15 cellular contexts compared by ENCODE assay signal in genomic region chr10:23528419-23528818, GRCh38.
A peak's percentile ranks its signal among the peaks of the same experiment; 100 is the strongest.
DNase-seq lines count a peak whose midpoint lies in the region; ATAC-seq lines count a peak whose summit lies in the region.
"Had no signal": no experiment of that assay in that cellular context is flagged by ENCODE, and none has a peak within 500 bp of the region (broad histone marks: within the 10 kb centered on the region; RNA-seq: fewer than 3 reads in every experiment).

No MANE protein-coding gene starts in this region.

- no peaks in the 10 kb centered on the region for H3K36me3 Mint-ChIP-seq in activated CD4-positive, alpha-beta T cell treated with anti-CD3 and anti-CD28 coated beads for 36 hours (ENCODE audit: low read depth)
- H3K36me3 Mint-ChIP-seq in activated CD4-positive, alpha-beta T cell treated with anti-CD3 and anti-CD28 coated beads, Interleukin-2, amount 10 ng/mL, durations not matched to agents 7 days and 5 days (ENCODE audit: low read depth) = no peaks in the 10 kb centered on the region
- H3K36me3 Mint-ChIP-seq in activated naive CD8-positive, alpha-beta T cell treated with anti-CD3 and anti-CD28 coated beads for 36 hours = peaks cover 17% of the 10 kb centered on the region
- no peaks in the 10 kb centered on the region for H3K36me3 Mint-ChIP-seq in stimulated activated naive CD8-positive, alpha-beta T cell treated with anti-CD3 and anti-CD28 coated beads, Interleukin-15, Interleukin-2, amounts not matched to agents 100 ng/mL and 50 ng/mL, for 24 hours (ENCODE audit: low read depth)
- H3K36me3 Mint-ChIP-seq: CD4-positive, CD25-positive, alpha-beta regulatory T cell; CD8-positive, alpha-beta T cell had no signal

- H3K27ac Mint-ChIP-seq in activated CD4-positive, alpha-beta T cell treated with anti-CD3 and anti-CD28 coated beads for 36 hours = no peak overlapping the region
- no peak overlapping the region for H3K27ac Mint-ChIP-seq in activated CD4-positive, alpha-beta T cell treated with anti-CD3 and anti-CD28 coated beads, Interleukin-2, amount 10 ng/mL, durations not matched to agents 7 days and 5 days
- peak overlapping the region; percentile 19 for H3K27ac Mint-ChIP-seq in activated naive CD8-positive, alpha-beta T cell treated with anti-CD3 and anti-CD28 coated beads for 36 hours
- peak overlapping the region; percentile 37 for H3K27ac Mint-ChIP-seq in stimulated activated naive CD8-positive, alpha-beta T cell treated with anti-CD3 and anti-CD28 coated beads, Interleukin-15, Interleukin-2, amounts not matched to agents 100 ng/mL and 50 ng/mL, for 24 hours
- H3K27ac Mint-ChIP-seq: B cell; CD4-positive, CD25-positive, alpha-beta regulatory T cell; CD8-positive, alpha-beta T cell; GM23338; H9 had no signal

- no peaks in the 10 kb centered on the region for H3K9me3 Mint-ChIP-seq in activated CD4-positive, alpha-beta T cell treated with anti-CD3 and anti-CD28 coated beads for 36 hours (ENCODE audit: low read depth)
- H3K9me3 Mint-ChIP-seq in activated CD4-positive, alpha-beta T cell treated with anti-CD3 and anti-CD28 coated beads, Interleukin-2, amount 10 ng/mL, durations not matched to agents 7 days and 5 days = no peaks in the 10 kb centered on the region
- H3K9me3 Mint-ChIP-seq in activated naive CD8-positive, alpha-beta T cell treated with anti-CD3 and anti-CD28 coated beads for 36 hours = peaks cover 3% of the 10 kb centered on the region
- H3K9me3 Mint-ChIP-seq in stimulated activated naive CD8-positive, alpha-beta T cell treated with anti-CD3 and anti-CD28 coated beads, Interleukin-15, Interleukin-2, amounts not matched to agents 100 ng/mL and 50 ng/mL, for 24 hours = no peaks in the 10 kb centered on the region
- H3K9me3 Mint-ChIP-seq: CD4-positive, CD25-positive, alpha-beta regulatory T cell; CD8-positive, alpha-beta T cell; GM23338; H9 had no signal

- POLR2A ChIA-PET in activated CD4-positive, alpha-beta T cell treated with anti-CD3 and anti-CD28 coated beads for 36 hours (lab: Charles Lee) = no interaction called here
- POLR2A ChIA-PET in activated CD4-positive, alpha-beta T cell treated with anti-CD3 and anti-CD28 coated beads, Interleukin-2, amount 10 ng/mL, durations not matched to agents 7 days and 5 days (lab: Charles Lee) = no interaction called here

- intact Hi-C loops in activated CD4-positive, alpha-beta T cell treated with anti-CD3 and anti-CD28 coated beads for 36 hours (cut with DNase I, micrococcal nuclease) = loop anchor here (5.0 kb wide), 3 partner anchors 76 to 371 kb away; no protein-coding TSS in a partner anchor

- peak; percentile 16 for ATAC-seq in activated CD4-positive, alpha-beta T cell treated with anti-CD3 and anti-CD28 coated beads for 36 hours
- ATAC-seq in GM19463 (IDR thresholded peaks at IDR 0.05; ENCODE audit: unreplicated experiment) = no peak
- ATAC-seq: CD8-positive, alpha-beta T cell; GM23338; HCT116 had no signal

- no peaks in the 10 kb centered on the region for H3K27me3 Mint-ChIP-seq in activated CD4-positive, alpha-beta T cell treated with anti-CD3 and anti-CD28 coated beads for 36 hours
- H3K27me3 Mint-ChIP-seq in activated CD4-positive, alpha-beta T cell treated with anti-CD3 and anti-CD28 coated beads, Interleukin-2, amount 10 ng/mL, durations not matched to agents 7 days and 5 days = no peaks in the 10 kb centered on the region
- no peaks in the 10 kb centered on the region for H3K27me3 Mint-ChIP-seq in activated naive CD8-positive, alpha-beta T cell treated with anti-CD3 and anti-CD28 coated beads for 36 hours
- no peaks in the 10 kb centered on the region for H3K27me3 Mint-ChIP-seq in stimulated activated naive CD8-positive, alpha-beta T cell treated with anti-CD3 and anti-CD28 coated beads, Interleukin-15, Interleukin-2, amounts not matched to agents 100 ng/mL and 50 ng/mL, for 24 hours

- H3K4me3 Mint-ChIP-seq in activated CD4-positive, alpha-beta T cell treated with anti-CD3 and anti-CD28 coated beads for 36 hours = no peak overlapping the region
- H3K4me3 Mint-ChIP-seq in activated CD4-positive, alpha-beta T cell treated with anti-CD3 and anti-CD28 coated beads, Interleukin-2, amount 10 ng/mL, durations not matched to agents 7 days and 5 days = no peak overlapping the region
- no peak overlapping the region for H3K4me3 Mint-ChIP-seq in activated naive CD8-positive, alpha-beta T cell treated with anti-CD3 and anti-CD28 coated beads for 36 hours
- no peak overlapping the region for H3K4me3 Mint-ChIP-seq in stimulated activated naive CD8-positive, alpha-beta T cell treated with anti-CD3 and anti-CD28 coated beads, Interleukin-15, Interleukin-2, amounts not matched to agents 100 ng/mL and 50 ng/mL, for 24 hours
- H3K4me3 Mint-ChIP-seq: B cell; CD4-positive, CD25-positive, alpha-beta regulatory T cell; CD8-positive, alpha-beta T cell; GM23338; H9 had no signal

- peaks cover 19% of the 10 kb centered on the region for H3K4me1 Mint-ChIP-seq in activated CD4-positive, alpha-beta T cell treated with anti-CD3 and anti-CD28 coated beads for 36 hours
- H3K4me1 Mint-ChIP-seq in activated CD4-positive, alpha-beta T cell treated with anti-CD3 and anti-CD28 coated beads, Interleukin-2, amount 10 ng/mL, durations not matched to agents 7 days and 5 days = no peaks in the 10 kb centered on the region
- H3K4me1 Mint-ChIP-seq in activated naive CD8-positive, alpha-beta T cell treated with anti-CD3 and anti-CD28 coated beads for 36 hours = peaks cover 31% of the 10 kb centered on the region
- H3K4me1 Mint-ChIP-seq in stimulated activated naive CD8-positive, alpha-beta T cell treated with anti-CD3 and anti-CD28 coated beads, Interleukin-15, Interleukin-2, amounts not matched to agents 100 ng/mL and 50 ng/mL, for 24 hours (ENCODE audit: low read depth) = peaks cover 36% of the 10 kb centered on the region
- H3K4me1 Mint-ChIP-seq: GM23338, H9 had no signal

- no peak for DNase-seq in activated CD4-positive, alpha-beta T cell treated with anti-CD3 and anti-CD28 coated beads for 36 hours
- DNase-seq in activated CD4-positive, alpha-beta T cell treated with anti-CD3 and anti-CD28 coated beads, Interleukin-2, amount 10 ng/mL, durations not matched to agents 7 days and 5 days = no peak
- DNase-seq in activated naive CD8-positive, alpha-beta T cell treated with anti-CD3 and anti-CD28 coated beads for 36 hours = no peak
- no peak for DNase-seq in activated T-cell treated with anti-CD3 and anti-CD28 coated beads, Interleukin-2, amount 50 U/mL, for 1 hour
- DNase-seq: Caco-2; CD4-positive, CD25-positive, alpha-beta regulatory T cell; CD8-positive, alpha-beta T cell; DMS153; DND-41; H9 had no signal

- CTCF ChIA-PET in activated CD4-positive, alpha-beta T cell treated with anti-CD3 and anti-CD28 coated beads for 36 hours (lab: Charles Lee) = interaction anchor here (0.5 to 4.6 kb wide), 7 partner anchors 9 to 236 kb away, joined by 3 to 32 read pairs (median 3); no protein-coding TSS in a partner anchor
- CTCF ChIA-PET in activated CD4-positive, alpha-beta T cell treated with anti-CD3 and anti-CD28 coated beads, Interleukin-2, amount 10 ng/mL, durations not matched to agents 7 days and 5 days (lab: Charles Lee) = interaction anchor here (1.1 to 1.3 kb wide), 3 partner anchors 12 to 564 kb away, joined by 3 to 5 read pairs (median 4); no protein-coding TSS in a partner anchor

Comparison
In these comparisons a context has a peak if more than half of its experiments do, and no peak if none do; other contexts are left out.
1. H3K27ac Mint-ChIP-seq: peak in activated naive CD8-positive, alpha-beta T cell treated with anti-CD3 and anti-CD28 coated beads for 36 hours (single experiment) and stimulated activated naive CD8-positive, alpha-beta T cell treated with anti-CD3 and anti-CD28 coated beads, Interleukin-15, Interleukin-2, amounts not matched to agents 100 ng/mL and 50 ng/mL, for 24 hours (single experiment); none in activated CD4-positive, alpha-beta T cell treated with anti-CD3 and anti-CD28 coated beads for 36 hours (single experiment) and activated CD4-positive, alpha-beta T cell treated with anti-CD3 and anti-CD28 coated beads, Interleukin-2, amount 10 ng/mL, durations not matched to agents 7 days and 5 days (single experiment).